ENCODE assay signal across 8 cellular contexts in the genomic region with DNA sequence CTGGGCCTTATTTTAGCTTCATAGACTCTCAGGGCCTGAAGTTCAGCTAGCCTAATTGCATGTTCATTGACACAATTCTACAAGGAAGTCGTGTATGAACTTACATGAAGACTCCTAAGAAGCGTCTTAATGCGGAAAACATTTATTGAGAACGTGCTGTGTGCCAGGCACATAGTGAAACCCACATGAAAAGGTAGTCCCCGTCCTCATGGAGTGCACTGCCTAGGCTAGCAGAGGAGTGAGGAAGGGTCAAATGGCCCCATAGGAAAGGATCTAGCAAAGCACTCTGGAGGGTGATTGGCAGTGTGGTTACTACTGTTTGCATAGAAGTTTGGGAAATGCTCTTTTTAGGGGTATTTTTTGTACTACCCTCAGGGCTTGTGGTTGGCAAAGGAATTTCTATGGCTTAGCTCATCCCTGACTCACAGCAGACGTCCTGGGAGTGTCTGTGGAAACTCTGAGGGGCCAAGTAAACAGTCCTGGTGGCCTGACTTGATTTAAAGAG. TPM values are rescaled to one million over a fixed set of nuclear protein-coding genes. Genes with fewer than 3 reads are reported as not detected.
A peak's percentile ranks its signal among the peaks of the same experiment; 100 is the strongest.
DNase-seq lines count a peak whose midpoint lies in the region; ATAC-seq, FAIRE-seq and TF ChIP-seq lines count a peak whose summit lies in the region.

No MANE protein-coding gene starts in this region.

- peaks cover 15% of the 10 kb centered on the region for H3K27me3 Mint-ChIP-seq in activated CD4-positive, alpha-beta T cell treated with anti-CD3 and anti-CD28 coated beads for 36 hours

- H3K9me3 Mint-ChIP-seq in activated CD4-positive, alpha-beta T cell treated with anti-CD3 and anti-CD28 coated beads for 36 hours (ENCODE audit: low read depth), result no peaks in the 10 kb centered on the region

- H3K9me3 ChIP-seq in smooth muscle cell (replicated peaks; ENCODE audit: low read depth), result no peaks in the 10 kb centered on the region

- peak overlapping the region; percentile 71 for H3K27ac Mint-ChIP-seq in activated CD4-positive, alpha-beta T cell treated with anti-CD3 and anti-CD28 coated beads for 36 hours

- H3K27me3 ChIP-seq in smooth muscle cell (ENCODE audit: low read depth), result no peaks in the 10 kb centered on the region

- peak overlapping the region; percentile 50 for H3K4me3 ChIP-seq in WI38 (ENCODE audit: low read depth, low read length)
- peak overlapping the region; percentile 42 to 55 for H3K4me3 ChIP-seq in foreskin fibroblast (ENCODE audit: low read depth in 1 of 2, low read length in 2 of 2)
- peak overlapping the region; percentile 45 for H3K4me3 ChIP-seq in smooth muscle cell

- POLR2A ChIA-PET in activated CD4-positive, alpha-beta T cell treated with anti-CD3 and anti-CD28 coated beads for 36 hours (lab: Charles Lee), result no interaction called here

- no peaks in the 10 kb centered on the region for H3K36me3 Mint-ChIP-seq in activated CD4-positive, alpha-beta T cell treated with anti-CD3 and anti-CD28 coated beads for 36 hours (ENCODE audit: low read depth)

- intact Hi-C loops in activated CD4-positive, alpha-beta T cell treated with anti-CD3 and anti-CD28 coated beads for 36 hours (cut with DNase I, micrococcal nuclease), result loop anchor here (1.0 to 10.0 kb wide), 8 partner anchors 288 to 1818 kb away; a partner anchor contains a TSS

- peaks cover 49% of the 10 kb centered on the region for H3K4me1 Mint-ChIP-seq in activated CD4-positive, alpha-beta T cell treated with anti-CD3 and anti-CD28 coated beads for 36 hours

- H3K4me3 Mint-ChIP-seq in activated CD4-positive, alpha-beta T cell treated with anti-CD3 and anti-CD28 coated beads for 36 hours, result peak overlapping the region; percentile 86

- H4K20me1 ChIP-seq in smooth muscle cell (ENCODE audit: low read depth), result peaks cover 35% of the 10 kb centered on the region

- peaks cover 39% of the 10 kb centered on the region for H3K79me2 ChIP-seq in smooth muscle cell (ENCODE audit: low read depth)

- CTCF ChIA-PET in activated CD4-positive, alpha-beta T cell treated with anti-CD3 and anti-CD28 coated beads for 36 hours (lab: Charles Lee), result interaction anchor here (0.6 to 8.6 kb wide), 14 partner anchors 7 to 73 kb away, joined by 3 to 145 read pairs (median 28); no protein-coding TSS in a partner anchor

- H2AFZ ChIP-seq in smooth muscle cell (ENCODE audit: low read depth), result no peak overlapping the region

- peaks cover 5% of the 10 kb centered on the region for H3F3A ChIP-seq in smooth muscle cell (ENCODE audit: low read depth)

- peak overlapping the region; percentile 82 for H3K4me2 ChIP-seq in smooth muscle cell

- peaks cover 39% of the 10 kb centered on the region for H3K4me1 ChIP-seq in smooth muscle cell (ENCODE audit: low read depth)

- H3K9ac ChIP-seq in smooth muscle cell (ENCODE audit: low read depth), result peak overlapping the region; percentile 94

- peak overlapping the region; percentile 99 for H3K27ac ChIP-seq in smooth muscle cell (ENCODE audit: low read depth)

- no peak for FAIRE-seq in GM12891 (lab: Jason Lieb, UNC)

- DNase-seq in activated CD4-positive, alpha-beta T cell treated with anti-CD3 and anti-CD28 coated beads for 36 hours, result no peak
- no peak for DNase-seq in activated CD4-positive, alpha-beta T cell treated with anti-CD3 and anti-CD28 coated beads for 1 hour
- DNase-seq in foreskin fibroblast (peak; percentile 89 to 95), smooth muscle cell (lab: John Stamatoyannopoulos, UW; ENCODE audit: unreplicated experiment) (no peak), NCI-H82 (lab: John Stamatoyannopoulos, UW) (no peak), GM12891 (ENCODE audit: insufficient read length, low spot score) (no peak), NCI-H2107 (lab: John Stamatoyannopoulos, UW) (no peak)

- no peak for TF ChIP-seq POLR2A in GM12891 (IDR thresholded peaks at IDR 0.05; ENCODE audit: low read depth, low read length)

- 9% methylated on average over 6 of the region's 6 CpGs for WGBS in smooth muscle cell (ENCODE audit: low lambda C conversion rate)

- TF ChIP-seq CTCF in WI38 (IDR thresholded peaks at IDR 0.05; ENCODE audit: low read depth, low read length), result no peak
- no peak for TF ChIP-seq CTCF in foreskin fibroblast (IDR thresholded peaks at IDR 0.05; ENCODE audit: low read depth, low read length)
- TF ChIP-seq CTCF in smooth muscle cell (IDR thresholded peaks at IDR 0.05; ENCODE audit: borderline replicate concordance, insufficient read depth, poor library complexity, severe bottlenecking), result no peak

- no peak for ATAC-seq in activated CD4-positive, alpha-beta T cell treated with anti-CD3 and anti-CD28 coated beads for 36 hours

- no peaks in the 10 kb centered on the region for H3K36me3 ChIP-seq in smooth muscle cell (ENCODE audit: low read depth)

TF ChIP-seq in GM12891, 5 proteins besides CTCF, POLR2A, EP300 and RAD21:
- TF ChIP-seq PAX5 (IDR thresholded peaks at IDR 0.05; ENCODE audit: insufficient read depth, low read length, severe bottlenecking), result no peak
- no peak for TF ChIP-seq POLR2AphosphoS5 (IDR thresholded peaks at IDR 0.05; ENCODE audit: low read depth, low read length)
- TF ChIP-seq SPI1 (IDR thresholded peaks at IDR 0.05; ENCODE audit: low read depth, low read length), result no peak
- no peak for TF ChIP-seq TAF1 (IDR thresholded peaks at IDR 0.05; ENCODE audit: low read depth, low read length)
- TF ChIP-seq POU2F2 (IDR thresholded peaks at IDR 0.05; ENCODE audit: low read depth, low read length), result no peak

RNA-seq across cellular contexts. Expression of a gene that starts 0.9 kb away (rescaled TPM):
- 10 to 100 TPM; 43.5 to 73.4 TPM for total RNA-seq in activated CD4-positive, alpha-beta T cell treated with anti-CD3 and anti-CD28 coated beads for 36 hours
- total RNA-seq in smooth muscle cell, result 189 and 215 TPM in 2 replicates
- 153 TPM in 2 replicates for polyA plus RNA-seq in smooth muscle cell
- polyA plus RNA-seq in GM12891 (2012; ENCODE audit: low read depth, missing spikeins), result 28.6 TPM

RNA-seq across cellular contexts. Expression of a gene that starts 50.1 kb away (rescaled TPM):
- total RNA-seq in activated CD4-positive, alpha-beta T cell treated with anti-CD3 and anti-CD28 coated beads for 36 hours, result 1 to 10 TPM; 2.6 to 3.0 TPM
- total RNA-seq in smooth muscle cell, result 139 and 144 TPM in 2 replicates
- polyA plus RNA-seq in smooth muscle cell, result 257 and 312 TPM in 2 replicates
- 1.2 TPM for polyA plus RNA-seq in GM12891 (2012; ENCODE audit: low read depth, missing spikeins)

Comparison
In these comparisons a context has a peak if more than half of its experiments do, and no peak if none do; other contexts are left out.
1. DNase-seq: peak in foreskin fibroblast (2 of 2); none in activated CD4-positive, alpha-beta T cell treated with anti-CD3 and anti-CD28 coated beads for 36 hours (single experiment), activated CD4-positive, alpha-beta T cell treated with anti-CD3 and anti-CD28 coated beads for 1 hour (single experiment), smooth muscle cell (single experiment), NCI-H82 (single experiment), GM12891 (single experiment) and NCI-H2107 (single experiment).
2. RNA of a gene that starts 50.1 kb away (total RNA-seq): 139 to 144 TPM in smooth muscle cell; 2.6 to 3.0 TPM in activated CD4-positive, alpha-beta T cell treated with anti-CD3 and anti-CD28 coated beads for 36 hours; every median in the first group is over 10 times any median in the second.
3. Peak in every context shown above with its lines, with median percentiles within 50 percentile points of each other: H3K4me3 ChIP-seq.